21 cellular contexts compared by ENCODE assay signal in the genomic region with DNA sequence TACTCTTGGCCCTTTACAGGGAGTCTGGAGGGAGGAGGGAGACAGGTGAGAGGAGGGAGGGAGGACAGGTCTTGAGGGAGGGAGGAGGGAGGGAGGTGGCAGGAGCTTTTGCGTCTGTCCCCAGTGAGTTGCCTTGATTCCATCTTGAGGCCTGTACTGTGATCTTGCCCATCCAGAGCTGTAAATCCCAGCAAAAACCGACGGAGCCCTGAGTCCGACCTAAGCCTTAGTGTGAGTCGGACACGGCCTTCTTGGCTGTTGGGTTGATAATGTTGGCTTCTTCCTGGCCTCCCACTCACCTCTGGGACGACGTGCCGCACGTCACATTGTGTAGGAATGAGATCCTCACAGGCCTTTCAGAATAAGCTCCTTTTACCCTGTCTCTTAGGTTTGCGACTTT.
DNase-seq lines count a peak whose midpoint lies in the region; ATAC-seq and TF ChIP-seq lines count a peak whose summit lies in the region.
"Had no signal": no experiment of that assay in that cellular context is flagged by ENCODE, and none has a peak within 500 bp of the region (broad histone marks: within the 10 kb centered on the region; RNA-seq: fewer than 3 reads in every experiment).

No MANE protein-coding gene starts in this region.

- no peak overlapping the region for H2BK120ac ChIP-seq in neuronal stem cell (ENCODE audit: low read depth, low read length)

- H3K27ac ChIP-seq in coronary artery (no peak overlapping the region), neuronal stem cell (replicated peaks; ENCODE audit: low read length) (no peak overlapping the region)
- H3K27ac ChIP-seq: 22Rv1, PC-9, SJCRH30 had no signal

- H4K8ac ChIP-seq in neuronal stem cell (ENCODE audit: low read depth, low read length), result no peak overlapping the region

- H3K27ac Mint-ChIP-seq in activated CD4-positive, alpha-beta T cell treated with anti-CD3 and anti-CD28 coated beads, Interleukin-2, amount 10 ng/mL, durations not matched to agents 24 days and 14 days, result no peak overlapping the region
- H3K27ac Mint-ChIP-seq in T-helper 17 cell, result no peak overlapping the region
- no peak overlapping the region for H3K27ac Mint-ChIP-seq in activated CD4-positive, alpha-beta memory T cell treated with anti-CD3 and anti-CD28 coated beads, Interleukin-2, amount 10 ng/mL, durations not matched to agents 7 days and 5 days
- H3K27ac Mint-ChIP-seq: B cell had no signal

- H3K9me3 Mint-ChIP-seq in activated CD4-positive, alpha-beta T cell treated with anti-CD3 and anti-CD28 coated beads, Interleukin-2, amount 10 ng/mL, durations not matched to agents 24 days and 14 days, result no peaks in the 10 kb centered on the region
- H3K9me3 Mint-ChIP-seq in activated CD4-positive, alpha-beta memory T cell treated with anti-CD3 and anti-CD28 coated beads, Interleukin-2, amount 10 ng/mL, durations not matched to agents 7 days and 5 days, result no peaks in the 10 kb centered on the region
- H3K9me3 Mint-ChIP-seq: CD4-positive, CD25-positive, alpha-beta regulatory T cell had no signal

- peak overlapping the region; percentile 61 for H2BK5ac ChIP-seq in neuronal stem cell (ENCODE audit: low read length)

- H4K91ac ChIP-seq in neuronal stem cell (ENCODE audit: low read depth, low read length, poor library complexity), result no peak overlapping the region

- H3K4ac ChIP-seq in neuronal stem cell (ENCODE audit: low read length), result no peak overlapping the region

- peak overlapping the region; percentile 28 for H3K18ac ChIP-seq in neuronal stem cell (ENCODE audit: low read length)

- H3K36me3 Mint-ChIP-seq in activated CD4-positive, alpha-beta T cell treated with anti-CD3 and anti-CD28 coated beads, Interleukin-2, amount 10 ng/mL, durations not matched to agents 24 days and 14 days (ENCODE audit: low read depth), result no peaks in the 10 kb centered on the region
- peaks cover 2% of the 10 kb centered on the region for H3K36me3 Mint-ChIP-seq in T-helper 17 cell (ENCODE audit: low read depth)
- no peaks in the 10 kb centered on the region for H3K36me3 Mint-ChIP-seq in activated CD4-positive, alpha-beta memory T cell treated with anti-CD3 and anti-CD28 coated beads, Interleukin-2, amount 10 ng/mL, durations not matched to agents 7 days and 5 days (ENCODE audit: low read depth)
- H3K36me3 Mint-ChIP-seq: CD4-positive, CD25-positive, alpha-beta regulatory T cell had no signal

- CTCF ChIA-PET in activated CD4-positive, alpha-beta memory T cell treated with anti-CD3 and anti-CD28 coated beads, Interleukin-2, amount 10 ng/mL, durations not matched to agents 7 days and 5 days (lab: Charles Lee), result no interaction called here

- no peak overlapping the region for H3K4me3 Mint-ChIP-seq in activated CD4-positive, alpha-beta T cell treated with anti-CD3 and anti-CD28 coated beads, Interleukin-2, amount 10 ng/mL, durations not matched to agents 24 days and 14 days
- no peak overlapping the region for H3K4me3 Mint-ChIP-seq in T-helper 17 cell
- H3K4me3 Mint-ChIP-seq in activated CD4-positive, alpha-beta memory T cell treated with anti-CD3 and anti-CD28 coated beads, Interleukin-2, amount 10 ng/mL, durations not matched to agents 7 days and 5 days, result no peak overlapping the region
- H3K4me3 Mint-ChIP-seq: B cell had no signal

- peak; percentile 42 for DNase-seq in activated CD4-positive, alpha-beta T cell treated with anti-CD3 and anti-CD28 coated beads, Interleukin-2, amount 10 ng/mL, durations not matched to agents 24 days and 14 days
- DNase-seq in activated CD4-positive, alpha-beta T cell treated with anti-CD3 and anti-CD28 coated beads, Interleukin-2, amount 50 U/mL, for 4 hours, result no peak
- peak; percentile 17 for DNase-seq in coronary artery (ENCODE audit: low spot score)
- DNase-seq in neuronal stem cell (ENCODE audit: low spot score), result no peak
- DNase-seq in T-helper 17 cell, result no peak
- DNase-seq in activated CD4-positive, alpha-beta memory T cell treated with anti-CD3 and anti-CD28 coated beads, Interleukin-2, amount 10 ng/mL, durations not matched to agents 7 days and 5 days, result no peak
- DNase-seq: CD4-positive, CD25-positive, alpha-beta regulatory T cell; DMS153; DND-41; KG1; MG63; NCI-H2029 treated with DMSO at 0.1 percent for 48 hours; NCI-H446 treated with DMSO at 0.1 percent for 48 hours; NCI-H526; NCI-H82; PC-9; SJCRH30 had no signal

- POLR2A ChIA-PET in activated CD4-positive, alpha-beta memory T cell treated with anti-CD3 and anti-CD28 coated beads, Interleukin-2, amount 10 ng/mL, durations not matched to agents 7 days and 5 days (lab: Charles Lee), result no interaction called here

- H3K36me3 ChIP-seq in neuronal stem cell (replicated peaks in 1 of 2; ENCODE audit: control insufficient read depth in 2 of 2, insufficient read depth in 2 of 2, low read length in 2 of 2), result peaks cover 0 to 4% of the 10 kb centered on the region in 2 donors
- H3K36me3 ChIP-seq: MG63, SJCRH30 had no signal

- no CpG with 5 or more reads among the region's 11 CpGs for WGBS in neuronal stem cell (ENCODE audit: extremely low coverage in 2 of 2, insufficient read length in 2 of 2, insufficient replicate concordance in 1 of 2), 2 donors

- no peak for ATAC-seq in T-helper 17 cell
- ATAC-seq in GM21423 (IDR thresholded peaks at IDR 0.05; ENCODE audit: unreplicated experiment), result no peak
- ATAC-seq: Right ventricle myocardium inferior had no signal

- peaks cover 17% of the 10 kb centered on the region for H3K4me1 Mint-ChIP-seq in activated CD4-positive, alpha-beta T cell treated with anti-CD3 and anti-CD28 coated beads, Interleukin-2, amount 10 ng/mL, durations not matched to agents 24 days and 14 days
- peaks cover 25% of the 10 kb centered on the region for H3K4me1 Mint-ChIP-seq in T-helper 17 cell
- H3K4me1 Mint-ChIP-seq in activated CD4-positive, alpha-beta memory T cell treated with anti-CD3 and anti-CD28 coated beads, Interleukin-2, amount 10 ng/mL, durations not matched to agents 7 days and 5 days, result peaks cover 22% of the 10 kb centered on the region

- no peak overlapping the region for H2BK15ac ChIP-seq in neuronal stem cell (ENCODE audit: low read length)

- no peak overlapping the region for H3K9ac ChIP-seq in neuronal stem cell (ENCODE audit: low read depth, low read length, poor library complexity)

- no peak for TF ChIP-seq CTCF in coronary artery (IDR thresholded peaks at IDR 0.05)

- H3K23ac ChIP-seq in neuronal stem cell (ENCODE audit: low read depth, low read length, poor library complexity), result no peak overlapping the region

- H3K14ac ChIP-seq in neuronal stem cell (ENCODE audit: low read length), result no peak overlapping the region

- H2AK5ac ChIP-seq in neuronal stem cell (ENCODE audit: low read depth, low read length), result no peak overlapping the region

- no peak overlapping the region for H2AFZ ChIP-seq in neuronal stem cell (ENCODE audit: low read length)
- H2AFZ ChIP-seq: PC-9 had no signal

- H3K27me3 Mint-ChIP-seq in activated CD4-positive, alpha-beta T cell treated with anti-CD3 and anti-CD28 coated beads, Interleukin-2, amount 10 ng/mL, durations not matched to agents 24 days and 14 days, result peaks cover 21% of the 10 kb centered on the region
- peaks cover 20% of the 10 kb centered on the region for H3K27me3 Mint-ChIP-seq in T-helper 17 cell
- peaks cover 16% of the 10 kb centered on the region for H3K27me3 Mint-ChIP-seq in activated CD4-positive, alpha-beta memory T cell treated with anti-CD3 and anti-CD28 coated beads, Interleukin-2, amount 10 ng/mL, durations not matched to agents 7 days and 5 days

- H3K9me3 ChIP-seq in neuronal stem cell (replicated peaks in 1 of 2; ENCODE audit: control insufficient read depth in 2 of 2, insufficient read depth in 1 of 2, low read depth in 1 of 2, low read length in 2 of 2) (peaks cover 0 to 7% of the 10 kb centered on the region in 2 donors), T-helper 17 cell (ENCODE audit: control insufficient read depth, low read length, poor library complexity, severe bottlenecking) (no peaks in the 10 kb centered on the region)
- H3K9me3 ChIP-seq: MG63, SJCRH30 had no signal

- H3K4me3 ChIP-seq in coronary artery (no peak overlapping the region), neuronal stem cell (ENCODE audit: low read length in 2 of 2) (no peak overlapping the region)
- H3K4me3 ChIP-seq: MG63, PC-9, SJCRH30 had no signal

- H2BK12ac ChIP-seq in neuronal stem cell (ENCODE audit: low read length), result no peak overlapping the region

- intact Hi-C loops in activated CD4-positive, alpha-beta T cell treated with anti-CD3 and anti-CD28 coated beads, Interleukin-2, amount 10 ng/mL, durations not matched to agents 24 days and 14 days (cut with micrococcal nuclease), result no loop called here

- peaks cover 0 to 2% (median 0%) of the 10 kb centered on the region in 3 experiments for H3K27me3 ChIP-seq in neuronal stem cell (ENCODE audit: control insufficient read depth in 3 of 3, insufficient read depth in 3 of 3, low read depth in 1 of 3, low read length in 3 of 3)
- H3K27me3 ChIP-seq: MG63, SJCRH30 had no signal

- H3K4me2 ChIP-seq in neuronal stem cell (ENCODE audit: insufficient read depth, low read length, poor library complexity, severe bottlenecking), result no peak overlapping the region
- H3K4me2 ChIP-seq: PC-9 had no signal

- peaks cover 28% of the 10 kb centered on the region in 2 donors for H3K4me1 ChIP-seq in neuronal stem cell (ENCODE audit: control insufficient read depth in 2 of 2, insufficient read depth in 1 of 2, low read depth in 1 of 2, low read length in 2 of 2)

- H3K79me1 ChIP-seq in neuronal stem cell (ENCODE audit: low read depth, low read length), result peaks cover 16% of the 10 kb centered on the region

Comparison
In these comparisons a context has a peak if more than half of its experiments do, and no peak if none do; other contexts are left out.
1. DNase-seq: peak in activated CD4-positive, alpha-beta T cell treated with anti-CD3 and anti-CD28 coated beads, Interleukin-2, amount 10 ng/mL, durations not matched to agents 24 days and 14 days (single experiment) and coronary artery (single experiment); none in activated CD4-positive, alpha-beta T cell treated with anti-CD3 and anti-CD28 coated beads, Interleukin-2, amount 50 U/mL, for 4 hours (0 of 2), neuronal stem cell (single experiment), T-helper 17 cell (0 of 3) and activated CD4-positive, alpha-beta memory T cell treated with anti-CD3 and anti-CD28 coated beads, Interleukin-2, amount 10 ng/mL, durations not matched to agents 7 days and 5 days (single experiment).